Comparison of ENCODE assay signal across 19 cellular contexts in genomic region chr9:34997375-34997774, GRCh38. TPM values are rescaled to one million over a fixed set of nuclear protein-coding genes. Genes with fewer than 3 reads are reported as not detected.
DNase-seq lines count a peak whose midpoint lies in the region; TF ChIP-seq lines count a peak whose summit lies in the region.
"Had no signal": no experiment of that assay in that cellular context is flagged by ENCODE, and none has a peak within 500 bp of the region (broad histone marks: within the 10 kb centered on the region; RNA-seq: fewer than 3 reads in every experiment).

No MANE protein-coding gene starts in this region.

- H3K27ac ChIP-seq in cingulate gyrus (ENCODE audit: low read depth, low read length), result peak overlapping the region; percentile 19
- no peak overlapping the region for H3K27ac ChIP-seq in osteoblast (ENCODE audit: low read depth, low read length)

- H3K36me3 Mint-ChIP-seq in nephron progenitor cell (ENCODE audit: low read depth), result peaks cover 12% of the 10 kb centered on the region
- H3K36me3 Mint-ChIP-seq: immature natural killer cell, memory B cell, natural killer cell had no signal

- no peaks in the 10 kb centered on the region for H3K9me3 Mint-ChIP-seq in nephron progenitor cell
- H3K9me3 Mint-ChIP-seq: activated B cell treated with CpG ODN at 0.5 μM for 24 hours; dendritic cell treated with granulocyte-macrophage colony-stimulating factor and Interleukin-4, amounts not matched to agents 40 ng/mL and 50 ng/mL, for 4 days; immature natural killer cell; memory B cell; natural killer cell; T-cell had no signal

- H3K27ac Mint-ChIP-seq in nephron progenitor cell, result peak overlapping the region; percentile 75
- H3K27ac Mint-ChIP-seq: activated B cell treated with CpG ODN at 0.5 μM for 24 hours; dendritic cell treated with granulocyte-macrophage colony-stimulating factor and Interleukin-4, amounts not matched to agents 40 ng/mL and 50 ng/mL, for 4 days; immature natural killer cell; memory B cell; natural killer cell; progenitor cell of endocrine pancreas; T-cell had no signal

- peaks cover 29% of the 10 kb centered on the region for H3K36me3 ChIP-seq in osteoblast (ENCODE audit: insufficient read depth, low read length)

- DNase-seq in AG08396 (ENCODE audit: low spot score) (peak; percentile 0), GM03348 (ENCODE audit: low spot score) (peak; percentile 0), nephron progenitor cell (no peak), osteoblast (ENCODE audit: insufficient read length, low spot score, missing footprints) (no peak), SKM-1 (lab: John Stamatoyannopoulos, UW; ENCODE audit: unreplicated experiment) (no peak)
- DNase-seq in stimulated activated CD4-positive, alpha-beta T cell treated with anti-CD3 and anti-CD28 coated beads, Interleukin-4, amount 100 ng/mL, for 4 hours, result no peak
- DNase-seq: activated B cell treated with CpG ODN at 0.5 μM for 24 hours; activated naive CD4-positive, alpha-beta T cell treated with Interleukin-2 at 50 U/mL for 16 hours; erythroblast; immature natural killer cell; natural killer cell; NCI-H1417 treated with DMSO at 0.1 percent for 48 hours; NCI-H774; T-cell had no signal

- no peaks in the 10 kb centered on the region for H3K79me2 ChIP-seq in osteoblast (ENCODE audit: insufficient read depth, low read length)

- no peak overlapping the region for H3K4me3 Mint-ChIP-seq in nephron progenitor cell
- H3K4me3 Mint-ChIP-seq: activated B cell treated with CpG ODN at 0.5 μM for 24 hours; dendritic cell treated with granulocyte-macrophage colony-stimulating factor and Interleukin-4, amounts not matched to agents 40 ng/mL and 50 ng/mL, for 4 days; immature natural killer cell; memory B cell; natural killer cell; T-cell had no signal

- no peak overlapping the region for H3K4me2 ChIP-seq in osteoblast (ENCODE audit: insufficient read depth, low read length)

- no peaks in the 10 kb centered on the region for H4K20me1 ChIP-seq in osteoblast (ENCODE audit: insufficient read depth, low read length)

- H3K4me1 ChIP-seq in osteoblast (ENCODE audit: insufficient read depth, low read length), result peaks cover 52% of the 10 kb centered on the region

- H3K9me3 ChIP-seq in osteoblast (ENCODE audit: low read depth, low read length), result no peaks in the 10 kb centered on the region

- peaks cover 64% of the 10 kb centered on the region for H3K4me1 Mint-ChIP-seq in nephron progenitor cell
- H3K4me1 Mint-ChIP-seq: immature natural killer cell, memory B cell, natural killer cell had no signal

- H3K4me3 ChIP-seq in osteoblast (ENCODE audit: insufficient read depth, low read length), result no peak overlapping the region

- no peaks in the 10 kb centered on the region for H3K27me3 ChIP-seq in osteoblast (ENCODE audit: insufficient read depth, low read length)

- TF ChIP-seq CTCF in nephron progenitor cell (IDR thresholded peaks at IDR 0.05) (no peak), osteoblast (IDR thresholded peaks at IDR 0.05; ENCODE audit: extremely low read depth, low read depth, low read length) (no peak)

- no peak overlapping the region for H2AFZ ChIP-seq in osteoblast (ENCODE audit: low read length)

- H3K27me3 Mint-ChIP-seq in nephron progenitor cell (ENCODE audit: low read depth, poor library complexity), result peaks cover 5% of the 10 kb centered on the region
- H3K27me3 Mint-ChIP-seq: activated B cell treated with CpG ODN at 0.5 μM for 24 hours; dendritic cell treated with granulocyte-macrophage colony-stimulating factor and Interleukin-4, amounts not matched to agents 40 ng/mL and 50 ng/mL, for 4 days; memory B cell; progenitor cell of endocrine pancreas; T-cell had no signal

RNA-seq across cellular contexts. Expression of gene DNAJB5, which starts 7.8 kb away (rescaled TPM):
- total RNA-seq in osteoblast, result 12.7 and 16.5 TPM in 2 replicates

RNA-seq across cellular contexts. Expression of gene PHF24, which starts 39.3 kb away (rescaled TPM):
- total RNA-seq in osteoblast, result under 0.01 TPM in 1 of 2 replicates, not detected in the other
- total RNA-seq: natural killer cell, RPMI7951, T-cell had no signal

Comparison
In these comparisons a context has a peak if more than half of its experiments do, and no peak if none do; other contexts are left out.
1. DNase-seq: peak in AG08396 (single experiment) and GM03348 (single experiment); none in nephron progenitor cell (single experiment), osteoblast (single experiment), SKM-1 (single experiment) and stimulated activated CD4-positive, alpha-beta T cell treated with anti-CD3 and anti-CD28 coated beads, Interleukin-4, amount 100 ng/mL, for 4 hours (0 of 2).